1 cellular context compared by ENCODE assay signal in the genomic region with DNA sequence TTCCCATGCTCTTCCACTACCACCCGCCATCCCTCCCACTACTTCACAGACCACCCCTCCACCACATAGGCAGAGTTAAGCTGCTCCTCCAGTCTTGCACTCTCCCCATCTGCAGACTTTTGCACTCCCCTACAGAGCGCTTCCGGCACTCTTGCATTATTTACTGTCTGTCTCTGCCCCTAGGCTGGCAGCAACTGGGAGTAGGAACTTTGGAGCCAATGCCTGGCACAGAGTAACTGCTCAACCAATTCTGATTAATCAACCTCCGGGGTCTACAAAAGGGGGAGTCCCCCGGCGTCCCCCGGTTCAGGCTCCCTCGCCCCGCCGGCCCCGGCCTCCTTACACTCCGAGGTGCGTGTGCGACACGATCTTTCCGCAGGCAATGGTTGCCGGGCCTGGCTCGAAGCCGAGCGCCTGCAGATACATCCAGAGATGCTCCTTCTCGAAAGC.
TF ChIP-seq lines count a peak whose summit lies in the region.

No MANE protein-coding gene starts in this region.

TF ChIP-seq in HEK293, 187 proteins besides CTCF, POLR2A, EP300 and RAD21 (continued from another document):
- TF ChIP-seq, protein P1, sequence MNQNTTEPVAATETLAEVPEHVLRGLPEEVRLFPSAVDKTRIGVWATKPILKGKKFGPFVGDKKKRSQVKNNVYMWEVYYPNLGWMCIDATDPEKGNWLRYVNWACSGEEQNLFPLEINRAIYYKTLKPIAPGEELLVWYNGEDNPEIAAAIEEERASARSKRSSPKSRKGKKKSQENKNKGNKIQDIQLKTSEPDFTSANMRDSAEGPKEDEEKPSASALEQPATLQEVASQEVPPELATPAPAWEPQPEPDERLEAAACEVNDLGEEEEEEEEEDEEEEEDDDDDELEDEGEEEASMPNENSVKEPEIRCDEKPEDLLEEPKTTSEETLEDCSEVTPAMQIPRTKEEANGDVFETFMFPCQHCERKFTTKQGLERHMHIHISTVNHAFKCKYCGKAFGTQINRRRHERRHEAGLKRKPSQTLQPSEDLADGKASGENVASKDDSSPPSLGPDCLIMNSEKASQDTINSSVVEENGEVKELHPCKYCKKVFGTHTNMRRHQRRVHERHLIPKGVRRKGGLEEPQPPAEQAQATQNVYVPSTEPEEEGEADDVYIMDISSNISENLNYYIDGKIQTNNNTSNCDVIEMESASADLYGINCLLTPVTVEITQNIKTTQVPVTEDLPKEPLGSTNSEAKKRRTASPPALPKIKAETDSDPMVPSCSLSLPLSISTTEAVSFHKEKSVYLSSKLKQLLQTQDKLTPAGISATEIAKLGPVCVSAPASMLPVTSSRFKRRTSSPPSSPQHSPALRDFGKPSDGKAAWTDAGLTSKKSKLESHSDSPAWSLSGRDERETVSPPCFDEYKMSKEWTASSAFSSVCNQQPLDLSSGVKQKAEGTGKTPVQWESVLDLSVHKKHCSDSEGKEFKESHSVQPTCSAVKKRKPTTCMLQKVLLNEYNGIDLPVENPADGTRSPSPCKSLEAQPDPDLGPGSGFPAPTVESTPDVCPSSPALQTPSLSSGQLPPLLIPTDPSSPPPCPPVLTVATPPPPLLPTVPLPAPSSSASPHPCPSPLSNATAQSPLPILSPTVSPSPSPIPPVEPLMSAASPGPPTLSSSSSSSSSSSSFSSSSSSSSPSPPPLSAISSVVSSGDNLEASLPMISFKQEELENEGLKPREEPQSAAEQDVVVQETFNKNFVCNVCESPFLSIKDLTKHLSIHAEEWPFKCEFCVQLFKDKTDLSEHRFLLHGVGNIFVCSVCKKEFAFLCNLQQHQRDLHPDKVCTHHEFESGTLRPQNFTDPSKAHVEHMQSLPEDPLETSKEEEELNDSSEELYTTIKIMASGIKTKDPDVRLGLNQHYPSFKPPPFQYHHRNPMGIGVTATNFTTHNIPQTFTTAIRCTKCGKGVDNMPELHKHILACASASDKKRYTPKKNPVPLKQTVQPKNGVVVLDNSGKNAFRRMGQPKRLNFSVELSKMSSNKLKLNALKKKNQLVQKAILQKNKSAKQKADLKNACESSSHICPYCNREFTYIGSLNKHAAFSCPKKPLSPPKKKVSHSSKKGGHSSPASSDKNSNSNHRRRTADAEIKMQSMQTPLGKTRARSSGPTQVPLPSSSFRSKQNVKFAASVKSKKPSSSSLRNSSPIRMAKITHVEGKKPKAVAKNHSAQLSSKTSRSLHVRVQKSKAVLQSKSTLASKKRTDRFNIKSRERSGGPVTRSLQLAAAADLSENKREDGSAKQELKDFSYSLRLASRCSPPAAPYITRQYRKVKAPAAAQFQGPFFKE (tag by site-specific recombination; IDR thresholded peaks at IDR 0.05; ENCODE audit: borderline replicate concordance) = no peak
- TF ChIP-seq ZNF311 (tag by site-specific recombination; IDR thresholded peaks at IDR 0.05; ENCODE audit: borderline replicate concordance) (no peak), ZNF354C (tag by site-specific recombination; IDR thresholded peaks at IDR 0.05; ENCODE audit: borderline replicate concordance, low read depth) (no peak), GLIS1 (tag by site-specific recombination; IDR thresholded peaks at IDR 0.05) (peak; percentile 12; the same call in 1 of the 2 replicates), ZNF580 (tag by site-specific recombination; IDR thresholded peaks at IDR 0.05) (no peak), TRIM28 (IDR thresholded peaks at IDR 0.05; ENCODE audit: borderline replicate concordance, low read length) (no peak), ZFP3 (tag by site-specific recombination; IDR thresholded peaks at IDR 0.05; ENCODE audit: low read depth) (no peak), ZNF341 (tag by site-specific recombination; IDR thresholded peaks at IDR 0.05; ENCODE audit: low read depth) (peak; percentile 99), ZFP69B (tag by site-specific recombination; IDR thresholded peaks at IDR 0.05) (no peak), TCF7L2 (IDR thresholded peaks at IDR 0.05; ENCODE audit: borderline replicate concordance, low read depth, low read length) (no peak), ZNF623 (tag by site-specific recombination; IDR thresholded peaks at IDR 0.05) (no peak), PRDM10 (tag by site-specific recombination; IDR thresholded peaks at IDR 0.05) (peak; percentile 86), SP2 (tag by site-specific recombination; IDR thresholded peaks at IDR 0.05) (peak; percentile 55), BCL11A (tag by site-specific recombination; IDR thresholded peaks at IDR 0.05; ENCODE audit: low read depth) (no peak), ZNF558 (tag by site-specific recombination; IDR thresholded peaks at IDR 0.05) (no peak), ZBTB21 (tag by site-specific recombination; IDR thresholded peaks at IDR 0.05) (no peak), ZNF548 (tag by site-specific recombination; IDR thresholded peaks at IDR 0.05) (no peak)
- TF ChIP-seq, protein P2, sequence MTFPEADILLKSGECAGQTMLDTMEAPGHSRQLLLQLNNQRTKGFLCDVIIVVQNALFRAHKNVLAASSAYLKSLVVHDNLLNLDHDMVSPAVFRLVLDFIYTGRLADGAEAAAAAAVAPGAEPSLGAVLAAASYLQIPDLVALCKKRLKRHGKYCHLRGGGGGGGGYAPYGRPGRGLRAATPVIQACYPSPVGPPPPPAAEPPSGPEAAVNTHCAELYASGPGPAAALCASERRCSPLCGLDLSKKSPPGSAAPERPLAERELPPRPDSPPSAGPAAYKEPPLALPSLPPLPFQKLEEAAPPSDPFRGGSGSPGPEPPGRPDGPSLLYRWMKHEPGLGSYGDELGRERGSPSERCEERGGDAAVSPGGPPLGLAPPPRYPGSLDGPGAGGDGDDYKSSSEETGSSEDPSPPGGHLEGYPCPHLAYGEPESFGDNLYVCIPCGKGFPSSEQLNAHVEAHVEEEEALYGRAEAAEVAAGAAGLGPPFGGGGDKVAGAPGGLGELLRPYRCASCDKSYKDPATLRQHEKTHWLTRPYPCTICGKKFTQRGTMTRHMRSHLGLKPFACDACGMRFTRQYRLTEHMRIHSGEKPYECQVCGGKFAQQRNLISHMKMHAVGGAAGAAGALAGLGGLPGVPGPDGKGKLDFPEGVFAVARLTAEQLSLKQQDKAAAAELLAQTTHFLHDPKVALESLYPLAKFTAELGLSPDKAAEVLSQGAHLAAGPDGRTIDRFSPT (tag by site-specific recombination; IDR thresholded peaks at IDR 0.05) = no peak
TF ChIP-seq in HEK293: peak in this region for 4.
